28 cellular contexts compared by ENCODE assay signal in the genomic region with DNA sequence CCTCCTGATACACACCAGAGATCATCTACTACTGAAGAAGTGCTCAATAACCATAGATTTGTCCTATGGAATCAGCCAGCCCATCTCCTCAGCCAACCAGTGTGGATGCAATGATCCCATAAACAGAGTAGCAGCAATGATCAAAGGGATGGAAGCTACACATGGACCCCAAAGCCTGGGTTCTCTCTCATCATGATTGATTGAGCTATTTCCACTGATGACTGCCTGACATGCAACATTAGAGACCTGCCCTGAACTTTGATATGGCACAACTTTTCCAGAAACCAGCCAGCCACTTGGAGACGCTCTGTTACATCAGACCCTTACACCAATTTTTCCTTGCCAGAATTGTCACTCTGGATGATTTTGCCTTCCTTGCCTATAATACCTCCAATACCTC.
"Had no signal": no experiment of that assay in that cellular context is flagged by ENCODE, and none has a peak within 500 bp of the region (broad histone marks: within the 10 kb centered on the region; RNA-seq: fewer than 3 reads in every experiment).

No MANE protein-coding gene starts in this region.

- H3K9me3 ChIP-seq: stomach, suprapubic skin, testis, thoracic aorta, thyroid gland, tibial artery, tibial nerve, transverse colon, upper lobe of left lung, upper lobe of right lung, uterus, vagina had no signal

- DNase-seq: stimulated activated CD4-positive, alpha-beta T cell treated with anti-CD3 and anti-CD28 coated beads, Interleukin-2, amount 100 ng/mL, for 48 hours; stimulated activated CD4-positive, alpha-beta T cell treated with anti-CD3 and anti-CD28 coated beads, Interleukin-4, amount 100 ng/mL, for 1 hour; stimulated activated CD4-positive, alpha-beta T cell treated with anti-CD3 and anti-CD28 coated beads, Interleukin-4, amount 100 ng/mL, for 24 hours; stimulated activated CD4-positive, alpha-beta T cell treated with anti-CD3 and anti-CD28 coated beads, Interleukin-4, amount 100 ng/mL, for 4 hours; stimulated activated CD8-positive, alpha-beta memory T cell treated with anti-CD3 and anti-CD28 coated beads, Interleukin-4, amount 100 ng/mL, for 48 hours; stimulated activated naive B cell treated with anti-CD40 and anti-IgM and Interleukin-4, amounts not matched to agents 10 μg/mL and 1 μg/mL and 100 μg/mL, for 72 hours; stimulated activated naive CD4-positive, alpha-beta T cell; stimulated activated naive CD4-positive, alpha-beta T cell treated with Interleukin-2 at 50 U/mL for 16 hours; stimulated activated naive CD8-positive, alpha-beta T cell treated with anti-CD3 and anti-CD28 coated beads, Interleukin-15, amount 100 ng/mL, for 72 hours; stimulated activated naive CD8-positive, alpha-beta T cell treated with anti-CD3 and anti-CD28 coated beads, Interleukin-15, Interleukin-2, amounts not matched to agents 100 U/mL and 50 U/mL, for 24 hours; stomach; substantia nigra; testis; thyroid gland; tibial artery; transverse colon; trophoblast cell; upper lobe of left lung; upper lobe of right lung; uterus had no signal

- H3K27me3 Mint-ChIP-seq: stimulated activated memory B cell treated with anti-CD40 and anti-IgM and Interleukin-4, amounts not matched to agents 10 μg/mL and 1 μg/mL and 100 μg/mL, for 72 hours; stimulated activated naive B cell treated with anti-CD40 and anti-IgM and Interleukin-4, amounts not matched to agents 10 μg/mL and 1 μg/mL and 100 μg/mL, for 72 hours; stimulated activated naive CD8-positive, alpha-beta T cell treated with anti-CD3 and anti-CD28 coated beads, Interleukin-15, Interleukin-2, amounts not matched to agents 100 ng/mL and 50 ng/mL, for 24 hours had no signal

- H3K4me1 ChIP-seq: stomach, suprapubic skin, testis, thyroid gland, tibial artery, tibial nerve, transverse colon, upper lobe of left lung, upper lobe of right lung, uterus, vagina had no signal

- H3K27me3 ChIP-seq: stomach, suprapubic skin, testis, thyroid gland, tibial artery, tibial nerve, transverse colon, upper lobe of left lung, upper lobe of right lung, uterus, vagina had no signal

- H3K36me3 Mint-ChIP-seq: stimulated activated effector memory CD8-positive, alpha-beta T cell treated with anti-CD3 and anti-CD28 coated beads, Interleukin-12 subunit alpha, Interleukin-12 subunit beta, amount 100 ng/mL, for 72 hours; stimulated activated memory B cell treated with anti-CD40 and anti-IgM and Interleukin-4, amounts not matched to agents 10 μg/mL and 1 μg/mL and 100 μg/mL, for 72 hours; stimulated activated naive B cell treated with anti-CD40 and anti-IgM and Interleukin-4, amounts not matched to agents 10 μg/mL and 1 μg/mL and 100 μg/mL, for 72 hours; type B pancreatic cell had no signal

- H3K9me3 Mint-ChIP-seq: stimulated activated effector memory CD8-positive, alpha-beta T cell treated with anti-CD3 and anti-CD28 coated beads, Interleukin-12 subunit alpha, Interleukin-12 subunit beta, amount 100 ng/mL, for 72 hours; stimulated activated naive CD8-positive, alpha-beta T cell treated with anti-CD3 and anti-CD28 coated beads, Interleukin-15, Interleukin-2, amounts not matched to agents 100 ng/mL and 50 ng/mL, for 24 hours had no signal

- H3K36me3 ChIP-seq: stomach, suprapubic skin, thoracic aorta, thyroid gland, tibial artery, tibial nerve, transverse colon, upper lobe of left lung, upper lobe of right lung, uterus, vagina had no signal

- H3K4me3 ChIP-seq: stomach, suprapubic skin, testis, thoracic aorta, thyroid gland, tibial artery, tibial nerve, transverse colon, upper lobe of left lung, upper lobe of right lung, uterus, vagina had no signal

- H3K4me3 Mint-ChIP-seq: stimulated activated effector memory CD8-positive, alpha-beta T cell treated with anti-CD3 and anti-CD28 coated beads, Interleukin-12 subunit alpha, Interleukin-12 subunit beta, amount 100 ng/mL, for 72 hours; stimulated activated memory B cell treated with anti-CD40 and anti-IgM and Interleukin-4, amounts not matched to agents 10 μg/mL and 1 μg/mL and 100 μg/mL, for 72 hours; stimulated activated naive B cell treated with anti-CD40 and anti-IgM and Interleukin-4, amounts not matched to agents 10 μg/mL and 1 μg/mL and 100 μg/mL, for 72 hours; stimulated activated naive CD8-positive, alpha-beta T cell treated with anti-CD3 and anti-CD28 coated beads, Interleukin-15, amount 100 ng/mL, for 72 hours; stimulated activated naive CD8-positive, alpha-beta T cell treated with anti-CD3 and anti-CD28 coated beads, Interleukin-15, Interleukin-2, amounts not matched to agents 100 ng/mL and 50 ng/mL, for 24 hours; type B pancreatic cell had no signal

- H3K27ac ChIP-seq: stomach, suprapubic skin, testis, thoracic aorta, thyroid gland, tibial artery, tibial nerve, transverse colon, upper lobe of left lung, upper lobe of right lung, uterus, vagina had no signal

- H3K27ac Mint-ChIP-seq: stimulated activated effector memory CD8-positive, alpha-beta T cell treated with anti-CD3 and anti-CD28 coated beads, Interleukin-12 subunit alpha, Interleukin-12 subunit beta, amount 100 ng/mL, for 72 hours; stimulated activated memory B cell treated with anti-CD40 and anti-IgM and Interleukin-4, amounts not matched to agents 10 μg/mL and 1 μg/mL and 100 μg/mL, for 72 hours; stimulated activated naive B cell treated with anti-CD40 and anti-IgM and Interleukin-4, amounts not matched to agents 10 μg/mL and 1 μg/mL and 100 μg/mL, for 72 hours; stimulated activated naive CD8-positive, alpha-beta T cell treated with anti-CD3 and anti-CD28 coated beads, Interleukin-15, amount 100 ng/mL, for 72 hours; stimulated activated naive CD8-positive, alpha-beta T cell treated with anti-CD3 and anti-CD28 coated beads, Interleukin-15, Interleukin-2, amounts not matched to agents 100 ng/mL and 50 ng/mL, for 24 hours; type B pancreatic cell had no signal

- H3K4me1 Mint-ChIP-seq: stimulated activated effector memory CD8-positive, alpha-beta T cell treated with anti-CD3 and anti-CD28 coated beads, Interleukin-12 subunit alpha, Interleukin-12 subunit beta, amount 100 ng/mL, for 72 hours; stimulated activated memory B cell treated with anti-CD40 and anti-IgM and Interleukin-4, amounts not matched to agents 10 μg/mL and 1 μg/mL and 100 μg/mL, for 72 hours; stimulated activated naive B cell treated with anti-CD40 and anti-IgM and Interleukin-4, amounts not matched to agents 10 μg/mL and 1 μg/mL and 100 μg/mL, for 72 hours; stimulated activated naive CD8-positive, alpha-beta T cell treated with anti-CD3 and anti-CD28 coated beads, Interleukin-15, amount 100 ng/mL, for 72 hours had no signal

- ATAC-seq: stimulated activated effector memory CD8-positive, alpha-beta T cell treated with anti-CD3 and anti-CD28 coated beads, Interleukin-12 subunit alpha, Interleukin-12 subunit beta, amount 100 ng/mL, for 72 hours; stimulated activated memory B cell treated with anti-CD40 and anti-IgM and Interleukin-4, amounts not matched to agents 10 μg/mL and 1 μg/mL and 100 μg/mL, for 72 hours; stimulated activated naive B cell treated with anti-CD40 and anti-IgM and Interleukin-4, amounts not matched to agents 10 μg/mL and 1 μg/mL and 100 μg/mL, for 72 hours; stimulated activated naive CD8-positive, alpha-beta T cell treated with anti-CD3 and anti-CD28 coated beads, Interleukin-15, amount 100 ng/mL, for 72 hours; stimulated activated naive CD8-positive, alpha-beta T cell treated with anti-CD3 and anti-CD28 coated beads, Interleukin-15, Interleukin-2, amounts not matched to agents 100 U/mL and 50 U/mL, for 24 hours; upper lobe of right lung had no signal
